In genomic region chr7:41582116-41582515, GRCh38 we compare ENCODE assay signal across 21 cellular contexts.
DNase-seq lines count a peak whose midpoint lies in the region; ATAC-seq and TF ChIP-seq lines count a peak whose summit lies in the region.
"Had no signal": no experiment of that assay in that cellular context is flagged by ENCODE, and none has a peak within 500 bp of the region (broad histone marks: within the 10 kb centered on the region; RNA-seq: fewer than 3 reads in every experiment).

No MANE protein-coding gene starts in this region.

- no peak overlapping the region for H3K14ac ChIP-seq in trophoblast cell (ENCODE audit: low read length)

- POLR2A ChIA-PET in AG04449 (lab: Yijun Ruan, JAX), result no interaction called here

- TF ChIP-seq CTCF in AG04449 (IDR thresholded peaks at IDR 0.05; ENCODE audit: insufficient read depth, low read length, missing control alignments), result no peak
- no peak for TF ChIP-seq CTCF in epithelial cell of esophagus (IDR thresholded peaks at IDR 0.05; ENCODE audit: insufficient read depth, low read depth, low read length, missing control alignments)

- no peaks in the 10 kb centered on the region for H3K27me3 ChIP-seq in adipocyte (replicated peaks; ENCODE audit: control insufficient read depth, insufficient read depth, low read length)
- no peaks in the 10 kb centered on the region for H3K27me3 ChIP-seq in trophoblast cell (ENCODE audit: insufficient read depth, low read length)
- H3K27me3 ChIP-seq: SJSA1 had no signal

- no peak overlapping the region for H3K4me2 ChIP-seq in trophoblast cell (ENCODE audit: low read length)

- no peak overlapping the region for H3K4ac ChIP-seq in trophoblast cell (ENCODE audit: low read depth, low read length)

- H3K4me3 ChIP-seq in AG04449 (ENCODE audit: low read depth, low read length) (no peak overlapping the region), adipocyte (ENCODE audit: low read length) (no peak overlapping the region), epithelial cell of esophagus (ENCODE audit: low read length) (no peak overlapping the region), trophoblast cell (ENCODE audit: low read depth, low read length) (no peak overlapping the region)
- H3K4me3 ChIP-seq: K562, SJSA1 had no signal

- no peak overlapping the region for H2AFZ ChIP-seq in trophoblast cell (ENCODE audit: insufficient read depth, low read length, poor library complexity)

- H3K9ac ChIP-seq in adipocyte (ENCODE audit: low read length) (no peak overlapping the region), trophoblast cell (ENCODE audit: low read length) (no peak overlapping the region)

- H3K36me3 ChIP-seq in adipocyte (ENCODE audit: control insufficient read depth, insufficient read depth, low read length, severe bottlenecking) (no peaks in the 10 kb centered on the region), trophoblast cell (ENCODE audit: control insufficient read depth in 1 of 2, insufficient read depth in 2 of 2, low read length in 2 of 2) (no peaks in the 10 kb centered on the region)
- H3K36me3 ChIP-seq: SJSA1 had no signal

- H4K91ac ChIP-seq in trophoblast cell (ENCODE audit: low read depth, low read length), result no peak overlapping the region

- H2AK5ac ChIP-seq in trophoblast cell (ENCODE audit: low read length), result no peak overlapping the region

- H3K4me1 ChIP-seq in adipocyte (ENCODE audit: control insufficient read depth, insufficient read depth, low read length) (peaks cover 10% of the 10 kb centered on the region), trophoblast cell (ENCODE audit: control insufficient read depth in 1 of 2, insufficient read depth in 2 of 2, low read length in 2 of 2) (no peaks in the 10 kb centered on the region)

- no peak overlapping the region for H4K12ac ChIP-seq in trophoblast cell (ENCODE audit: low read depth, low read length)

- H3K18ac ChIP-seq in trophoblast cell (ENCODE audit: low read length), result no peak overlapping the region

- peaks cover 3% of the 10 kb centered on the region for H3K79me1 ChIP-seq in trophoblast cell (ENCODE audit: low read length)

- ATAC-seq in GM18519 (IDR thresholded peaks at IDR 0.05; ENCODE audit: low FRiP score, unreplicated experiment), result no peak
- ATAC-seq: K562 had no signal

- WGBS in trophoblast cell (ENCODE audit: extremely low coverage, insufficient coverage, insufficient read length), result no CpG with 5 or more reads among the region's 1 CpG

- no peaks in the 10 kb centered on the region for H3K79me2 ChIP-seq in trophoblast cell (ENCODE audit: control insufficient read depth, insufficient read depth, low read length, poor library complexity)

- no peak overlapping the region for H3K27ac ChIP-seq in trophoblast cell (ENCODE audit: low read depth, low read length)
- H3K27ac ChIP-seq: 22Rv1 had no signal

- H2BK5ac ChIP-seq in trophoblast cell (ENCODE audit: low read depth, low read length, poor library complexity), result no peak overlapping the region

- no peak overlapping the region for H2BK12ac ChIP-seq in trophoblast cell (ENCODE audit: low read length)

- H3K23ac ChIP-seq in trophoblast cell (ENCODE audit: low read length), result no peak overlapping the region

- no peaks in the 10 kb centered on the region for H3K9me3 ChIP-seq in adipocyte (ENCODE audit: control insufficient read depth, low read length)
- peaks cover 2% of the 10 kb centered on the region for H3K9me3 ChIP-seq in trophoblast cell (ENCODE audit: insufficient read depth, low read depth, low read length)
- H3K9me3 ChIP-seq: SJSA1 had no signal

- DNase-seq in AG04449 (ENCODE audit: low read depth, low spot score) (peak; percentile 44), adipocyte (ENCODE audit: low read depth) (peak; percentile 20), epithelial cell of esophagus (ENCODE audit: low read depth) (peak; percentile 42), trophoblast cell (peak; percentile 42 to 56), NCI-H446 (lab: John Stamatoyannopoulos, UW) (no peak)
- no peak for DNase-seq in activated CD4-positive, alpha-beta T cell treated with anti-CD3 and anti-CD28 coated beads for 4 hours
- DNase-seq: ACHN, Calu3, DMS79 treated with DMSO at 0.1 percent for 48 hours, Kasumi-1, NCI-H1105, NCI-H1436 treated with DMSO at 0.1 percent for 48 hours, NCI-H187 treated with DMSO at 0.1 percent for 48 hours, NCI-H446 treated with DMSO at 0.1 percent for 48 hours, NCI-H526, Right ventricle myocardium superior, RPMI8226 had no signal

- CTCF ChIA-PET in AG04449 (lab: Yijun Ruan, JAX), result interaction anchor here (2.5 kb wide), 1 partner anchor 114 kb away, joined by 10 read pairs; no protein-coding TSS in a partner anchor

- no peak overlapping the region for H2BK120ac ChIP-seq in trophoblast cell (ENCODE audit: insufficient read depth, low read length, poor library complexity)

- no peak overlapping the region for H4K8ac ChIP-seq in trophoblast cell (ENCODE audit: low read depth, low read length)

Comparison
In these comparisons a context has a peak if more than half of its experiments do, and no peak if none do; other contexts are left out.
1. DNase-seq: peak in AG04449 (single experiment), adipocyte (single experiment), epithelial cell of esophagus (single experiment) and trophoblast cell (2 of 2); none in activated CD4-positive, alpha-beta T cell treated with anti-CD3 and anti-CD28 coated beads for 4 hours (0 of 2) and NCI-H446 (0 of 2).